20 cellular contexts compared by ENCODE assay signal in genomic region chr17:32508926-32509325, GRCh38.
"Had no signal": no experiment of that assay in that cellular context is flagged by ENCODE, and none has a peak within 500 bp of the region (broad histone marks: within the 10 kb centered on the region; RNA-seq: fewer than 3 reads in every experiment).

No MANE protein-coding gene starts in this region.

- ATAC-seq: activated CD8-positive, alpha-beta memory T cell treated with anti-CD3 and anti-CD28 coated beads, Interleukin-2, amount 10 ng/mL, durations not matched to agents 7 days and 5 days; activated naive CD4-positive, alpha-beta T cell treated with anti-CD3 and anti-CD28 coated beads, Interleukin-2, amount 50 U/mL, for 72 hours; activated T-helper 17 cell treated with anti-CD3 and anti-CD28 coated beads, Interleukin-2, amount 50 U/mL, for 72 hours had no signal

- H3K4me3 Mint-ChIP-seq: activated CD8-positive, alpha-beta memory T cell treated with anti-CD3 and anti-CD28 coated beads, Interleukin-2, amount 10 ng/mL, durations not matched to agents 7 days and 5 days; activated T-helper 17 cell treated with anti-CD3 and anti-CD28 coated beads, Interleukin-2, amount 50 U/mL, for 72 hours had no signal

- DNase-seq: activated CD4-positive, CD25-positive, alpha-beta regulatory T cell; activated CD8-positive, alpha-beta memory T cell treated with anti-CD3 and anti-CD28 coated beads, Interleukin-2, amount 10 ng/mL, durations not matched to agents 7 days and 5 days; activated gamma-delta T cell; activated T-cell treated with anti-CD3 and anti-CD28 coated beads, Interleukin-2, amount 50 U/mL, for 48 hours; brain microvascular endothelial cell; NCI-H1092; NCI-H1417; NCI-H1930; NCI-H345; NCI-H510A; NCI-H526 treated with DMSO at 0.1 percent for 48 hours; NCI-H82; SIG-M5; T-helper 2 cell; T1000 had no signal

- H3K27ac ChIP-seq: brain microvascular endothelial cell, cardiac muscle cell, KMS-11, VCaP had no signal

- H3K27me3 Mint-ChIP-seq: activated T-helper 17 cell treated with anti-CD3 and anti-CD28 coated beads, Interleukin-2, amount 50 U/mL, for 72 hours had no signal

- H3K9me3 Mint-ChIP-seq: activated naive CD4-positive, alpha-beta T cell treated with anti-CD3 and anti-CD28 coated beads, Interleukin-2, amount 50 U/mL, for 72 hours; activated T-helper 17 cell treated with anti-CD3 and anti-CD28 coated beads, Interleukin-2, amount 50 U/mL, for 72 hours had no signal

- H3K36me3 Mint-ChIP-seq: activated CD8-positive, alpha-beta memory T cell treated with anti-CD3 and anti-CD28 coated beads, Interleukin-2, amount 10 ng/mL, durations not matched to agents 7 days and 5 days had no signal

- H3K27ac Mint-ChIP-seq: activated CD8-positive, alpha-beta memory T cell treated with anti-CD3 and anti-CD28 coated beads, Interleukin-2, amount 10 ng/mL, durations not matched to agents 7 days and 5 days; activated naive CD4-positive, alpha-beta T cell treated with anti-CD3 and anti-CD28 coated beads, Interleukin-2, amount 50 U/mL, for 72 hours; activated T-helper 17 cell treated with anti-CD3 and anti-CD28 coated beads, Interleukin-2, amount 50 U/mL, for 72 hours had no signal
